1 cellular context compared by ENCODE assay signal in the genomic region with DNA sequence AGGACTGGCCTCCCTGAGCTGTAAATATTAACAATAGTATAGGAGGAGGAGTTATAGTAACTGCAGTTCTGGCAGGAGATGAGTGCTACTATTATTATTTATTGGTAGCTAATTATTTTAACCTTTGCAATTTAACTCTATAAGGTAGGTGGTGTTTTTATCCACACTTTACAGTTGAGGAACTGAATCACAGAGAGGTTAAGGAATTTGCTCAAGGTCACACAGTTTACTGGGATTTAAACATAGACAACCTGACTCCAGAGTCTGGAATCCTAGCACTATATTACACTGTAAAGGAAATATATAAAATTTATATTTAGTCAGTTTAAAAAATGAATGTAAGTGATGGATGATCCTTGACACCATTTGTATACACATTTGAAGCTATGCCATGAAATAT.
TF ChIP-seq lines count a peak whose summit lies in the region.

No MANE protein-coding gene starts in this region.

TF ChIP-seq in HEK293, 187 proteins besides CTCF, POLR2A, EP300 and RAD21 (continued from another document):
- TF ChIP-seq, protein P1, sequence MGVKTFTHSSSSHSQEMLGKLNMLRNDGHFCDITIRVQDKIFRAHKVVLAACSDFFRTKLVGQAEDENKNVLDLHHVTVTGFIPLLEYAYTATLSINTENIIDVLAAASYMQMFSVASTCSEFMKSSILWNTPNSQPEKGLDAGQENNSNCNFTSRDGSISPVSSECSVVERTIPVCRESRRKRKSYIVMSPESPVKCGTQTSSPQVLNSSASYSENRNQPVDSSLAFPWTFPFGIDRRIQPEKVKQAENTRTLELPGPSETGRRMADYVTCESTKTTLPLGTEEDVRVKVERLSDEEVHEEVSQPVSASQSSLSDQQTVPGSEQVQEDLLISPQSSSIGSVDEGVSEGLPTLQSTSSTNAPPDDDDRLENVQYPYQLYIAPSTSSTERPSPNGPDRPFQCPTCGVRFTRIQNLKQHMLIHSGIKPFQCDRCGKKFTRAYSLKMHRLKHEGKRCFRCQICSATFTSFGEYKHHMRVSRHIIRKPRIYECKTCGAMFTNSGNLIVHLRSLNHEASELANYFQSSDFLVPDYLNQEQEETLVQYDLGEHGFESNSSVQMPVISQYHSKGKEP (tag by site-specific recombination; IDR thresholded peaks at IDR 0.05): no peak
- TF ChIP-seq ZNF138 (tag by site-specific recombination; IDR thresholded peaks at IDR 0.05; ENCODE audit: borderline replicate concordance) (no peak), ZNF768 (tag by site-specific recombination; IDR thresholded peaks at IDR 0.05) (peak; percentile 20; the same call in 1 of the 2 replicates), BCL11B (tag by site-specific recombination; IDR thresholded peaks at IDR 0.05; ENCODE audit: low read depth) (no peak)
- TF ChIP-seq, protein P2, sequence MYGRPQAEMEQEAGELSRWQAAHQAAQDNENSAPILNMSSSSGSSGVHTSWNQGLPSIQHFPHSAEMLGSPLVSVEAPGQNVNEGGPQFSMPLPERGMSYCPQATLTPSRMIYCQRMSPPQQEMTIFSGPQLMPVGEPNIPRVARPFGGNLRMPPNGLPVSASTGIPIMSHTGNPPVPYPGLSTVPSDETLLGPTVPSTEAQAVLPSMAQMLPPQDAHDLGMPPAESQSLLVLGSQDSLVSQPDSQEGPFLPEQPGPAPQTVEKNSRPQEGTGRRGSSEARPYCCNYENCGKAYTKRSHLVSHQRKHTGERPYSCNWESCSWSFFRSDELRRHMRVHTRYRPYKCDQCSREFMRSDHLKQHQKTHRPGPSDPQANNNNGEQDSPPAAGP (tag by site-specific recombination; IDR thresholded peaks at IDR 0.05): no peak
